16 cellular contexts compared by ENCODE assay signal in genomic region chr7:158317238-158318205, GRCh38.
A peak's percentile ranks its signal among the peaks of the same experiment; 100 is the strongest.
DNase-seq lines count a peak whose midpoint lies in the region; ATAC-seq and TF ChIP-seq lines count a peak whose summit lies in the region.
"Had no signal": no experiment of that assay in that cellular context is flagged by ENCODE, and none has a peak within 500 bp of the region (broad histone marks: within the 10 kb centered on the region; RNA-seq: fewer than 3 reads in every experiment).

No MANE protein-coding gene starts in this region.

- H3K36me3 Mint-ChIP-seq in brain: peaks cover 32% of the 10 kb centered on the region
- H3K36me3 Mint-ChIP-seq: activated naive CD8-positive, alpha-beta T cell had no signal

- H3K4me1 Mint-ChIP-seq in brain: peaks cover 19% of the 10 kb centered on the region
- H3K4me1 Mint-ChIP-seq: central memory CD8-positive, alpha-beta T cell had no signal

- H3K9ac ChIP-seq in iPS-15b (ENCODE audit: low read depth, low read length): peak overlapping the region; percentile 26

- POLR2A ChIA-PET in HEK293 (lab: Yijun Ruan, JAX): no interaction called here

- peaks cover 25% of the 10 kb centered on the region for H3K27me3 Mint-ChIP-seq in brain

- ATAC-seq in HG02973 (IDR thresholded peaks at IDR 0.05; ENCODE audit: unreplicated experiment): no peak
- ATAC-seq: SK-N-SH treated with all-trans-retinoic acid at 6 μM for 48 hours had no signal

- H3K9me3 ChIP-seq in HEK293 (ENCODE audit: control insufficient read depth, insufficient read depth, low read depth, low read length) (no peaks in the 10 kb centered on the region), iPS-15b (ENCODE audit: control insufficient read depth, insufficient read depth, low read length) (no peaks in the 10 kb centered on the region), tibial artery (peaks cover 0 to 3% (median 0%) of the 10 kb centered on the region in 3 donors)
- H3K9me3 ChIP-seq: esophagus squamous epithelium had no signal

- H3K27ac Mint-ChIP-seq in brain: peak overlapping the region in 3 of 5 experiments; percentile 37 to 96 (median 91)
- H3K27ac Mint-ChIP-seq: activated naive CD8-positive, alpha-beta T cell had no signal

- H3K9me3 Mint-ChIP-seq in brain: peaks cover 5 to 83% (median 30%) of the 10 kb centered on the region in 5 experiments

- intact Hi-C loops in tibial artery (cut with DNase I; ENCODE audit: low total_unique reads): no loop called here

- CTCF ChIA-PET in HEK293 (lab: Yijun Ruan, JAX): no interaction called here

- H3K27ac ChIP-seq in HEK293 (ENCODE audit: extremely low read depth, low read depth, low read length): no peak overlapping the region
- H3K27ac ChIP-seq in tibial artery: no peak overlapping the region
- H3K27ac ChIP-seq: esophagus squamous epithelium had no signal

- H3K27me3 ChIP-seq in iPS-15b (ENCODE audit: control insufficient read depth, insufficient read depth, low read length) (no peaks in the 10 kb centered on the region), tibial artery (peaks cover 0 to 17% of the 10 kb centered on the region in 2 donors)

- DNase-seq in retina: peak; percentile 95
- no peak for DNase-seq in SHP77 (lab: John Stamatoyannopoulos, UW)
- no peak for DNase-seq in cerebellar nuclear complex (lab: John Stamatoyannopoulos, UW)
- no peak for DNase-seq in tibial artery
- DNase-seq: activated CD4-positive, CD25-positive, alpha-beta regulatory T cell; esophagus squamous epithelium; GF-D8; NCI-H2171; stimulated activated naive CD4-positive, alpha-beta T cell had no signal

- TF ChIP-seq CTCF in HEK293 (tag by site-specific recombination; IDR thresholded peaks at IDR 0.05) (no peak), brain (conservative IDR thresholded peaks at IDR 0.05) (peak in 1 of 2 experiments; percentile 38), tibial artery (IDR thresholded peaks at IDR 0.05) (no peak)

- H3K36me3 ChIP-seq in HEK293 (ENCODE audit: control insufficient read depth in 2 of 2, insufficient read depth in 1 of 2, low read length in 2 of 2) (no peaks in the 10 kb centered on the region), iPS-15b (ENCODE audit: control insufficient read depth, insufficient read depth, low read length) (peaks cover 3% of the 10 kb centered on the region), tibial artery (no peaks in the 10 kb centered on the region)
- H3K36me3 ChIP-seq: esophagus squamous epithelium had no signal

- H3K4me1 ChIP-seq in HEK293 (ENCODE audit: control insufficient read depth, insufficient read depth, low read length) (no peaks in the 10 kb centered on the region), iPS-15b (ENCODE audit: control insufficient read depth, insufficient read depth, low read length) (peaks cover 8% of the 10 kb centered on the region), tibial artery (no peaks in the 10 kb centered on the region)
- H3K4me1 ChIP-seq: esophagus squamous epithelium had no signal

- no peak overlapping the region for H3K4me3 ChIP-seq in HEK293 (ENCODE audit: low read depth, low read length)
- peak overlapping the region; percentile 37 for H3K4me3 ChIP-seq in iPS-15b (ENCODE audit: low read depth, low read length)
- no peak overlapping the region for H3K4me3 ChIP-seq in tibial artery

- peak overlapping the region in 3 of 5 experiments; percentile 71 to 74 (median 72) for H3K4me3 Mint-ChIP-seq in brain
- H3K4me3 Mint-ChIP-seq: activated naive CD8-positive, alpha-beta T cell; central memory CD8-positive, alpha-beta T cell had no signal

TF ChIP-seq in HEK293, 187 proteins besides CTCF, POLR2A, EP300 and RAD21:
- TF ChIP-seq SCRT2 (tag by site-specific recombination; IDR thresholded peaks at IDR 0.05): peak; percentile 47
- TF ChIP-seq PBX3 (CRISPR knock-in tag; IDR thresholded peaks at IDR 0.05): no peak
- no peak for TF ChIP-seq ZFHX2 (tag by site-specific recombination; conservative IDR thresholded peaks at IDR 0.05)
- TF ChIP-seq OSR2 (tag by site-specific recombination; IDR thresholded peaks at IDR 0.05): no peak
- TF ChIP-seq OVOL3 (tag by site-specific recombination; IDR thresholded peaks at IDR 0.05): no peak
- TF ChIP-seq MEIS1 (CRISPR knock-in tag; IDR thresholded peaks at IDR 0.05; ENCODE audit: borderline replicate concordance): no peak
- no peak for TF ChIP-seq ZBTB48 (tag by site-specific recombination; IDR thresholded peaks at IDR 0.05)
